Comparison of ENCODE assay signal across 9 cellular contexts in the genomic region with DNA sequence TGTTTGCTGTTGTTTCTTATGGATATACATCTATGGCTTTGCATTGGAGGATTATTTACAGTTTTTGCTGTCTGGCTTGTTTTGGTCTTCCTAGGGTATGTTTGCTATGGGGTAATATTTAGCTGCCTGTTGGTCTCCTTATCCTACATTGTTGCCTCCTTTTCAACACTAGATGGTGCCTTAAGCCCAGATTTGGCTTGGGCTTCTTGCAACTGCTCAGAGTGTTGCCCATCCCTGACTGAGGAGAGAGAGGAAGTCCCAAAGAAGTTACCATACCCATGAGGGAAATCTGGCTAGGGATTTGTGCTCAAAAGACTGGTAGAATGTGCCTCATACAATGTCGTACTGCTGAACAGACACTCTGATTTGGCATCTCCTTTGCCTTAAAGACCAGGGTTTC.
A peak's percentile ranks its signal among the peaks of the same experiment; 100 is the strongest.
DNase-seq lines count a peak whose midpoint lies in the region; ATAC-seq, FAIRE-seq and TF ChIP-seq lines count a peak whose summit lies in the region.
"Had no signal": no experiment of that assay in that cellular context is flagged by ENCODE, and none has a peak within 500 bp of the region (broad histone marks: within the 10 kb centered on the region; RNA-seq: fewer than 3 reads in every experiment).

No MANE protein-coding gene starts in this region.

- CTCF ChIA-PET in K562 (lab: Yijun Ruan, JAX; ENCODE audit: low intra/inter-chr PET ratio): interaction anchor here (0.6 to 3.2 kb wide), 7 partner anchors 11 to 860 kb away, joined by 3 to 22 read pairs (median 5); no protein-coding TSS in a partner anchor

- H3K9me1 ChIP-seq in K562 (ENCODE audit: control insufficient read depth, insufficient read depth, low read length): no peaks in the 10 kb centered on the region

- DNase-seq in ACHN: peak; percentile 54
- peak; percentile 55 for DNase-seq in GM12865 (ENCODE audit: low read depth)
- peak; percentile 5 for DNase-seq in NCI-H1105 (lab: John Stamatoyannopoulos, UW)
- DNase-seq in K562 (ENCODE audit: extremely low read depth in 1 of 4, low spot score in 3 of 4): peak in 2 of 4 experiments; percentile 17 to 53
- DNase-seq in pons (ENCODE audit: low spot score): peak; percentile 17
- DNase-seq in occipital lobe (lab: John Stamatoyannopoulos, UW): no peak
- DNase-seq in transverse colon: no peak

- no peak overlapping the region for H3K4me3 ChIP-seq in GM12865 (ENCODE audit: low read depth, low read length)
- no peak overlapping the region for H3K4me3 ChIP-seq in K562
- no peak overlapping the region for H3K4me3 ChIP-seq in transverse colon

- H3K27ac ChIP-seq in K562 (ENCODE audit: extremely low read depth, low read depth, low read length): no peak overlapping the region
- no peak overlapping the region for H3K27ac ChIP-seq in transverse colon

- TF ChIP-seq EP300 in K562 (IDR thresholded peaks at IDR 0.05; ENCODE audit: low read length) (no peak), transverse colon (IDR thresholded peaks at IDR 0.05; ENCODE audit: low read depth) (no peak)

- intact Hi-C loops in K562 (cut with micrococcal nuclease): loop anchor here (2.0 to 10.0 kb wide), 4 partner anchors 93 to 385 kb away; partner anchors contain the start of gene MUCL1
- intact Hi-C loops in transverse colon (cut with DNase I; ENCODE audit: low total_unique reads): no loop called here

- H3K9me3 ChIP-seq in K562 (replicated peaks; ENCODE audit: control insufficient read depth, insufficient read depth, low read depth, low read length) (no peaks in the 10 kb centered on the region), transverse colon (peaks cover 0 to 4% of the 10 kb centered on the region in 2 donors)

- no peak overlapping the region for H2AFZ ChIP-seq in K562 (ENCODE audit: low read depth, low read length)

- H3K36me3 ChIP-seq in K562 (ENCODE audit: control insufficient read depth, insufficient read depth, low read length): no peaks in the 10 kb centered on the region
- no peaks in the 10 kb centered on the region for H3K36me3 ChIP-seq in transverse colon

- H3K4me1 ChIP-seq in K562 (replicated peaks in 1 of 2; ENCODE audit: control insufficient read depth in 2 of 2, insufficient read depth in 2 of 2, low read length in 2 of 2) (no peaks in the 10 kb centered on the region), transverse colon (no peaks in the 10 kb centered on the region)

- BruUV-seq in K562 (replicated peaks; lab: Mats Ljungman, UMichigan): no TSS peak

- peak; percentile 81 to 85 for TF ChIP-seq RAD21 in K562 (CRISPR knock-in tag; conservative IDR thresholded peaks at IDR 0.05 in 1 of 2, IDR thresholded peaks at IDR 0.05 in 1 of 2)

- H3K27me3 ChIP-seq in K562 (ENCODE audit: control insufficient read depth in 2 of 2, insufficient read depth in 2 of 2, low read length in 2 of 2) (no peaks in the 10 kb centered on the region), transverse colon (no peaks in the 10 kb centered on the region)

- no peaks in the 10 kb centered on the region for H4K20me1 ChIP-seq in K562 (replicated peaks; ENCODE audit: control insufficient read depth, insufficient read depth, low read length)

- no peak overlapping the region for H3K4me2 ChIP-seq in K562 (ENCODE audit: insufficient read depth, low read length)

- TF ChIP-seq POLR2A in K562 (conservative IDR thresholded peaks at IDR 0.05) (no peak), transverse colon (IDR thresholded peaks at IDR 0.05) (no peak)

- TF ChIP-seq CTCF in GM12865 (IDR thresholded peaks at IDR 0.05; ENCODE audit: insufficient read depth, low read depth, low read length, missing control alignments) (peak; percentile 45), K562 (IDR thresholded peaks at IDR 0.05 in 2 of 3, conservative IDR thresholded peaks at IDR 0.05 in 1 of 3; ENCODE audit: insufficient read depth in 2 of 3, low read depth in 1 of 3, low read length in 3 of 3) (peak; percentile 59 to 75 (median 75); a peak in 5 of 6 replicates), transverse colon (IDR thresholded peaks at IDR 0.05) (no peak)

- WGBS in K562 (ENCODE audit: insufficient coverage, low coverage, missing lambda C conversion rate): 0% methylated on average over 1 of the region's 1 CpG
- 60% methylated on average over 1 of the region's 1 CpG; no CpG with 5 or more reads in 1 of the 2 donors for WGBS in transverse colon (ENCODE audit: low coverage in 1 of 2), 2 donors

- H3K9ac ChIP-seq in K562 (ENCODE audit: insufficient read depth in 1 of 2, low read depth in 2 of 2, low read length in 2 of 2): no peak overlapping the region

- peak; percentile 74 for FAIRE-seq in K562 (lab: Jason Lieb, UNC)
- FAIRE-seq: astrocyte had no signal

- ATAC-seq in K562 (peak; percentile 86), HG02970 (IDR thresholded peaks at IDR 0.05; ENCODE audit: low FRiP score, unreplicated experiment) (no peak)

- H3K79me2 ChIP-seq in K562 (ENCODE audit: control insufficient read depth, insufficient read depth, low read length): no peaks in the 10 kb centered on the region

- in situ Hi-C loops in ACHN (cut with HindIII; ENCODE audit: low pct_ligation_motif_present, low pct_unique_long_range_greater_than_20kb, low sequenced_read_pairs) (no loop called here), K562 (cut with MboI) (no loop called here), transverse colon (cut with MboI; ENCODE audit: low pct_ligation_motif_present in 1 of 4, low pct_unique_long_range_greater_than_20kb in 1 of 4, low sequenced_read_pairs in 3 of 4) (loop anchor here in 1 of 4 donors (10.0 kb wide), 1 partner anchor 195 kb away; no protein-coding TSS in a partner anchor)

- POLR2A ChIA-PET in K562 (lab: Yijun Ruan, JAX): interaction anchor here (1.0 kb wide), 1 partner anchor 61 kb away, joined by 3 read pairs; no protein-coding TSS in a partner anchor

TF ChIP-seq in K562, 482 proteins besides CTCF, POLR2A, EP300 and RAD21:
- no peak for TF ChIP-seq STAT5B (CRISPR knock-in tag; IDR thresholded peaks at IDR 0.05)
- peak; percentile 69 for TF ChIP-seq SMC3 (conservative IDR thresholded peaks at IDR 0.05; ENCODE audit: insufficient read depth, low read depth, low read length)
- no peak for TF ChIP-seq BRF1 (IDR thresholded peaks at IDR 0.05; ENCODE audit: borderline replicate concordance, extremely low read depth, insufficient read length)
- TF ChIP-seq ARID2 (IDR thresholded peaks at IDR 0.05): peak; percentile 75; the same call in 1 of the 2 replicates
- TF ChIP-seq VEZF1 (CRISPR knock-in tag; IDR thresholded peaks at IDR 0.05): no peak
- no peak for TF ChIP-seq ZNF431 (CRISPR knock-in tag; IDR thresholded peaks at IDR 0.05)
- TF ChIP-seq CEBPG (CRISPR knock-in tag; IDR thresholded peaks at IDR 0.05): no peak
- no peak for TF ChIP-seq CEBPG (tag; conservative IDR thresholded peaks at IDR 0.05 in 1 of 2, IDR thresholded peaks at IDR 0.05 in 1 of 2)
- TF ChIP-seq, protein P1, sequence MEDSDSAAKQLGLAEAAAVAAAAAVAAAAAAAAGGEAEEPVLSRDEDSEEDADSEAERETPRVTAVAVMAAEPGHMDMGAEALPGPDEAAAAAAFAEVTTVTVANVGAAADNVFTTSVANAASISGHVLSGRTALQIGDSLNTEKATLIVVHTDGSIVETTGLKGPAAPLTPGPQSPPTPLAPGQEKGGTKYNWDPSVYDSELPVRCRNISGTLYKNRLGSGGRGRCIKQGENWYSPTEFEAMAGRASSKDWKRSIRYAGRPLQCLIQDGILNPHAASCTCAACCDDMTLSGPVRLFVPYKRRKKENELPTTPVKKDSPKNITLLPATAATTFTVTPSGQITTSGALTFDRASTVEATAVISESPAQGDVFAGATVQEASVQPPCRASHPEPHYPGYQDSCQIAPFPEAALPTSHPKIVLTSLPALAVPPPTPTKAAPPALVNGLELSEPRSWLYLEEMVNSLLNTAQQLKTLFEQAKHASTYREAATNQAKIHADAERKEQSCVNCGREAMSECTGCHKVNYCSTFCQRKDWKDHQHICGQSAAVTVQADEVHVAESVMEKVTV (CRISPR knock-in tag; IDR thresholded peaks at IDR 0.05): peak; percentile 76
- TF ChIP-seq SPI1 (IDR thresholded peaks at IDR 0.05; ENCODE audit: borderline replicate concordance, low read depth, low read length): peak; percentile 81; the same call in 1 of the 2 replicates
- TF ChIP-seq STAG1 (CRISPR knock-in tag; IDR thresholded peaks at IDR 0.05; ENCODE audit: borderline replicate concordance): peak; percentile 64; the same call in 1 of the 2 replicates

Comparison
In these comparisons a context has a peak if more than half of its experiments do, and no peak if none do; other contexts are left out.
1. DNase-seq: peak in ACHN (single experiment), GM12865 (single experiment), NCI-H1105 (single experiment) and pons (single experiment); none in occipital lobe (single experiment) and transverse colon (single experiment).
2. CTCF ChIP-seq: peak in GM12865 (single experiment) and K562 (3 of 3); none in transverse colon (0 of 5).